In genomic region chr14:103206023-103206481, GRCh38 we compare ENCODE assay signal across 16 cellular contexts.
DNase-seq lines count a peak whose midpoint lies in the region; ATAC-seq and TF ChIP-seq lines count a peak whose summit lies in the region.
"Had no signal": no experiment of that assay in that cellular context is flagged by ENCODE, and none has a peak within 500 bp of the region (broad histone marks: within the 10 kb centered on the region; RNA-seq: fewer than 3 reads in every experiment).

No MANE protein-coding gene starts in this region.

- H3K4me3 ChIP-seq in epithelial cell of proximal tubule (ENCODE audit: low read depth, low read length), result peak overlapping the region; percentile 72
- peak overlapping the region in 1 of 2 donors; percentile 18 for H3K4me3 ChIP-seq in muscle layer of colon (ENCODE audit: low read depth in 1 of 2, low read length in 2 of 2)
- no peak overlapping the region for H3K4me3 ChIP-seq in thymus (ENCODE audit: low read length)
- H3K4me3 ChIP-seq: mucosa of descending colon, SJSA1 had no signal

- peak; percentile 49 for DNase-seq in NCI-H226
- DNase-seq in epithelial cell of proximal tubule (ENCODE audit: low read depth), result no peak
- DNase-seq in cerebellar cortex (ENCODE audit: low spot score), result no peak
- no peak for DNase-seq in KBM-7
- DNase-seq in NCI-H2107 treated with DMSO at 0.1 percent for 48 hours (lab: John Stamatoyannopoulos, UW; ENCODE audit: unreplicated experiment), result no peak
- DNase-seq: activated CD4-positive, alpha-beta T cell treated with anti-CD3 and anti-CD28 coated beads for 48 hours; activated gamma-delta T cell; Caco-2; dermis blood vessel endothelial cell; hypothalamus; mucosa of descending colon; stimulated activated CD4-positive, alpha-beta T cell treated with anti-CD3 and anti-CD28 coated beads, Interleukin-1b, Interleukin-23, amount 100 ng/mL, for 48 hours had no signal

- H3K36me3 ChIP-seq in muscle layer of colon (ENCODE audit: insufficient read depth, low read length), result no peaks in the 10 kb centered on the region
- no peaks in the 10 kb centered on the region for H3K36me3 ChIP-seq in thymus (ENCODE audit: control insufficient read depth, insufficient read depth)
- H3K36me3 ChIP-seq: SJSA1 had no signal

- no peak for TF ChIP-seq CTCF in epithelial cell of proximal tubule (conservative IDR thresholded peaks at IDR 0.05; ENCODE audit: low read depth, low read length)

- peak overlapping the region; percentile 65 for H3K9ac ChIP-seq in muscle layer of colon (ENCODE audit: low read length)

- no peak for ATAC-seq in GM19328 (IDR thresholded peaks at IDR 0.05; ENCODE audit: unreplicated experiment)
- ATAC-seq: mucosa of descending colon had no signal

- in situ Hi-C loops in KBM-7 (cut with MboI; ENCODE audit: low pct_unique_long_range_greater_than_20kb, low sequenced_read_pairs), result no loop called here

- H3K9me3 ChIP-seq in muscle layer of colon (ENCODE audit: low read length) (no peaks in the 10 kb centered on the region), thymus (ENCODE audit: control insufficient read depth) (peaks cover 9% of the 10 kb centered on the region)

- 86% methylated on average over 4 of the region's 4 CpGs for WGBS in thymus

- H3K27me3 ChIP-seq in muscle layer of colon (ENCODE audit: control insufficient read depth in 1 of 2, insufficient read depth in 2 of 2, low read length in 2 of 2) (peaks cover 10 to 20% of the 10 kb centered on the region in 2 donors), thymus (ENCODE audit: control insufficient read depth, insufficient read depth) (peaks cover 25% of the 10 kb centered on the region)
- H3K27me3 ChIP-seq: SJSA1 had no signal

- no peak overlapping the region for H3K27ac ChIP-seq in muscle layer of colon (ENCODE audit: low read depth, low read length)
- H3K27ac ChIP-seq in thymus (ENCODE audit: low read depth), result peak overlapping the region; percentile 46
- H3K27ac ChIP-seq: SJSA1 had no signal

- H3K4me1 ChIP-seq in muscle layer of colon (ENCODE audit: insufficient read depth, low read length), result peaks cover 4% of the 10 kb centered on the region
- H3K4me1 ChIP-seq in thymus (ENCODE audit: control insufficient read depth, insufficient read depth, low read length), result no peaks in the 10 kb centered on the region
- H3K4me1 ChIP-seq: Caco-2, SJSA1 had no signal
